ENCODE assay signal across 24 cellular contexts in genomic region chr2:141810148-141810547, GRCh38.
"Had no signal": no experiment of that assay in that cellular context is flagged by ENCODE, and none has a peak within 500 bp of the region (broad histone marks: within the 10 kb centered on the region; RNA-seq: fewer than 3 reads in every experiment).

No MANE protein-coding gene starts in this region.

- H3K4me1 ChIP-seq: SJSA1 had no signal

- H3K9me3 ChIP-seq: SJSA1 had no signal

- H3K9ac ChIP-seq: KMS-11 had no signal

- ATAC-seq: T-cell had no signal

- DNase-seq: IMR-90, Kasumi-1, MV-4-11, NCI-H1048, NCI-H1105, NCI-H1417, NCI-H1436 treated with DMSO at 0.1 percent for 48 hours, NCI-H1694, NCI-H187 treated with DMSO at 0.1 percent for 48 hours, NCI-H2029 treated with DMSO at 0.1 percent for 48 hours, NCI-H2107, NCI-H2227 treated with DMSO at 0.1 percent for 48 hours, NCI-H524, NCI-H526 treated with DMSO at 0.1 percent for 48 hours, NCI-H748 treated with DMSO at 0.1 percent for 48 hours, Right ventricle myocardium superior, RPMI8226, SIG-M5, SW 1271, T-cell had no signal

- H3K36me3 ChIP-seq: SJSA1 had no signal

- H3K4me3 ChIP-seq: SJSA1, SK-N-MC had no signal

- H3K27me3 ChIP-seq: SJSA1 had no signal

- FAIRE-seq: RCC 7860 had no signal

- H3K4me2 ChIP-seq: KMS-11 had no signal

- H3K27ac ChIP-seq: KMS-11, SJSA1, SK-N-MC had no signal
